ENCODE assay signal across 8 cellular contexts in genomic region chr16:30526823-30527634, GRCh38.
DNase-seq lines count a peak whose midpoint lies in the region; ATAC-seq lines count a peak whose summit lies in the region.

No MANE protein-coding gene starts in this region.

- no peaks in the 10 kb centered on the region for H3K27me3 Mint-ChIP-seq in central memory CD8-positive, alpha-beta T cell

- ATAC-seq in GM19025 (IDR thresholded peaks at IDR 0.05; ENCODE audit: low read depth, unreplicated experiment): peak; percentile 81
- peak; percentile 81 for ATAC-seq in HG03280 (IDR thresholded peaks at IDR 0.05; ENCODE audit: unreplicated experiment)
- peak; percentile 76 for ATAC-seq in central memory CD8-positive, alpha-beta T cell (replicated peaks; ENCODE audit: extremely low read depth, poor library complexity, severe bottlenecking)

- H3K27ac Mint-ChIP-seq in central memory CD8-positive, alpha-beta T cell (ENCODE audit: low read depth): peak overlapping the region; percentile 83

- peaks cover 27% of the 10 kb centered on the region for H3K36me3 Mint-ChIP-seq in central memory CD8-positive, alpha-beta T cell (ENCODE audit: insufficient read depth)

- DNase-seq in AML-193 (lab: John Stamatoyannopoulos, UW) (peak; percentile 90 to 93), NCI-H345 treated with DMSO at 0.1 percent for 48 hours (lab: John Stamatoyannopoulos, UW; ENCODE audit: unreplicated experiment) (peak; percentile 98), islet precursor cell (peak; percentile 100)
- peak; percentile 74 for DNase-seq in activated CD4-positive, CD25-positive, alpha-beta regulatory T cell treated with anti-CD3 and anti-CD28 coated beads, Interleukin-2, amount 50 U/mL, for 16 hours (ENCODE audit: low read depth, low spot score)
- DNase-seq in central memory CD8-positive, alpha-beta T cell (ENCODE audit: low spot score in 2 of 2): peak; percentile 63 to 66
- peak; percentile 92 for DNase-seq in stimulated activated CD4-positive, alpha-beta T cell treated with anti-CD3 and anti-CD28 coated beads, Interleukin-12 subunit alpha, Interleukin-12 subunit beta, amount 100 ng/mL, for 4 hours

- H3K9me3 Mint-ChIP-seq in central memory CD8-positive, alpha-beta T cell: no peaks in the 10 kb centered on the region

- peaks cover 24% of the 10 kb centered on the region for H3K4me1 Mint-ChIP-seq in central memory CD8-positive, alpha-beta T cell

- H3K4me3 Mint-ChIP-seq in central memory CD8-positive, alpha-beta T cell: peak overlapping the region; percentile 84

Comparison
In these comparisons a context has a peak if more than half of its experiments do, and no peak if none do; other contexts are left out.
1. Peak in every context shown above with its lines: DNase-seq and ATAC-seq.